In the genomic region with DNA sequence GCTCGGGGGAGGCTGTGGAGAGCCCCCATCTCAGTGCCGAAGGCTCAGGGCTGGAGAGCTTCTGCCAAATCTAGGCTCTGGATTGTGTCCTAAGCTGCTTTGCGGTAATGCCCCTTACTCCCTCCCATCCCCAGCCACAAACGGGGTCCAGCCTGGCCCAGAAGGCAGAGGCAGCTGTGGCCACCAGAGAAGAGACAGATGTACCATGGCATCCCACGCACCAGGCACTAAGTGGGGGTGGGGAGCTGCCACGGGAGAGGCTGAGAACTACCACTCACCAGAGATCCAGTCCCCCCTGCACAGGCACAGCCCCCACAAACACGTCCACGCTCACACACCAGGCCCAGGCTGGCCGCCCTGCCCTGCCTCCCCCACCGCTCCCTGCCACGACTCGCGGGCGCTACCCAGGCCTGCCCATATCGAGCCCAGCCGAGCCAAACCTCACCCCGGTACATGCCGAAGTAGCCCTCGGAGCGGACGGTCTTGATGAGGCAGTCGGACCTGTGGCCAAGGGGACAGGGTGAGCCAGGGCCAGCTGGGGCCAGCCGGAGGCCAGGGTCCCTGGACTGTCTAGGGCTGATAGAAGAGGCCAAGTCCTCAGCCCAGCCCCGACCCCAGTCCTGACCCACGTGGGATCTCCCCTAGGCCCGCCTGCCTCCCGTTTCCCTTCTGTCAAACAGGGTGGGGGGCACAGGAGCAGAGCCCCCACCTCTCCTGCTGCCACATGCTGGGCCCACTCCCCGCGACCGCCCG, we compare ENCODE assay signal across 13 cellular contexts. TPM values are rescaled to one million over a fixed set of nuclear protein-coding genes. Genes with fewer than 3 reads are reported as not detected.
DNase-seq lines count a peak whose midpoint lies in the region; ATAC-seq and TF ChIP-seq lines count a peak whose summit lies in the region.
"Had no signal": no experiment of that assay in that cellular context is flagged by ENCODE, and none has a peak within 500 bp of the region (broad histone marks: within the 10 kb centered on the region; RNA-seq: fewer than 3 reads in every experiment).

No MANE protein-coding gene starts in this region.

- no peaks in the 10 kb centered on the region for H3K9me2 ChIP-seq in OCI-LY7 (ENCODE audit: insufficient read depth, low read length)

- CTCF ChIA-PET in OCI-LY7 (lab: Charles Lee; ENCODE audit: unreplicated experiment), result no interaction called here

- no peak for DNase-seq in T-helper 2 cell treated with Interferon-gamma antibody and Interleukin-4, amounts not matched to agents 5 μg/mL and 100 μg/mL, for 36 hours (ENCODE audit: low spot score)
- DNase-seq in T-helper 2 cell (no peak), OCI-LY7 (ENCODE audit: low spot score) (no peak), DMS79 (lab: John Stamatoyannopoulos, UW) (no peak), foreskin melanocyte (no peak)
- no peak for DNase-seq in central memory CD8-positive, alpha-beta T cell (ENCODE audit: low spot score in 2 of 2)
- DNase-seq: mesendoderm, NCI-H2081 treated with DMSO at 0.1 percent for 48 hours, NCI-H748 treated with DMSO at 0.1 percent for 48 hours had no signal

- POLR2A ChIA-PET in OCI-LY7 (lab: Charles Lee), result no interaction called here

- peaks cover 13% of the 10 kb centered on the region; the same call in 1 of the 2 replicates for H3K79me2 ChIP-seq in OCI-LY7 (ENCODE audit: insufficient read depth, low read depth, low read length)

- no peaks in the 10 kb centered on the region for H3K9me3 Mint-ChIP-seq in T-helper 2 cell treated with Interferon-gamma antibody and Interleukin-4, amounts not matched to agents 5 μg/mL and 100 μg/mL, for 36 hours
- no peaks in the 10 kb centered on the region for H3K9me3 Mint-ChIP-seq in central memory CD8-positive, alpha-beta T cell

- H4K20me1 ChIP-seq in OCI-LY7 (ENCODE audit: insufficient read depth, low read length), result no peaks in the 10 kb centered on the region

- H3K27me3 Mint-ChIP-seq in T-helper 2 cell treated with Interferon-gamma antibody and Interleukin-4, amounts not matched to agents 5 μg/mL and 100 μg/mL, for 36 hours (ENCODE audit: low read depth), result no peaks in the 10 kb centered on the region
- no peaks in the 10 kb centered on the region for H3K27me3 Mint-ChIP-seq in central memory CD8-positive, alpha-beta T cell

- H3K27me3 ChIP-seq in skeletal muscle satellite cell (ENCODE audit: control insufficient read depth, insufficient read depth, low read length), result no peaks in the 10 kb centered on the region

- H3K4me3 ChIP-seq in OCI-LY7 (ENCODE audit: low read depth, low read length, poor library complexity, severe bottlenecking), result no peak overlapping the region
- H3K4me3 ChIP-seq in skeletal muscle satellite cell (ENCODE audit: low read length), result no peak overlapping the region

- peaks cover 12% of the 10 kb centered on the region for H3K4me1 Mint-ChIP-seq in T-helper 2 cell treated with Interferon-gamma antibody and Interleukin-4, amounts not matched to agents 5 μg/mL and 100 μg/mL, for 36 hours (ENCODE audit: low read depth)
- peaks cover 15% of the 10 kb centered on the region for H3K4me1 Mint-ChIP-seq in central memory CD8-positive, alpha-beta T cell

- H3K27ac ChIP-seq in OCI-LY7 (ENCODE audit: low read depth, low read length, poor library complexity, severe bottlenecking), result no peak overlapping the region

- H2AFZ ChIP-seq in OCI-LY7 (ENCODE audit: low read length), result no peak overlapping the region

- H3K4me3 Mint-ChIP-seq in T-helper 2 cell treated with Interferon-gamma antibody and Interleukin-4, amounts not matched to agents 5 μg/mL and 100 μg/mL, for 36 hours, result peak overlapping the region; percentile 45
- H3K4me3 Mint-ChIP-seq in central memory CD8-positive, alpha-beta T cell, result peak overlapping the region; percentile 91

- no peak for ATAC-seq in central memory CD8-positive, alpha-beta T cell (replicated peaks; ENCODE audit: extremely low read depth, poor library complexity, severe bottlenecking)
- no peak for ATAC-seq in GM18867 (IDR thresholded peaks at IDR 0.05; ENCODE audit: unreplicated experiment)

- H3K4me1 ChIP-seq in OCI-LY7 (ENCODE audit: insufficient read depth, low read length, poor library complexity, severe bottlenecking) (peaks cover 28% of the 10 kb centered on the region), skeletal muscle satellite cell (ENCODE audit: control insufficient read depth, insufficient read depth, low read length) (peaks cover 41% of the 10 kb centered on the region)

- no peaks in the 10 kb centered on the region for H3K9me3 ChIP-seq in OCI-LY7 (ENCODE audit: low read length)
- H3K9me3 ChIP-seq in skeletal muscle satellite cell (replicated peaks; ENCODE audit: low read length), result no peaks in the 10 kb centered on the region

- TF ChIP-seq CTCF in OCI-LY7 (conservative IDR thresholded peaks at IDR 0.05; ENCODE audit: low read length), result no peak

- no TSS peak for BruUV-seq in OCI-LY7 (replicated peaks; lab: Mats Ljungman, UMichigan)

- H3K27ac Mint-ChIP-seq in T-helper 2 cell treated with Interferon-gamma antibody and Interleukin-4, amounts not matched to agents 5 μg/mL and 100 μg/mL, for 36 hours, result no peak overlapping the region
- no peak overlapping the region for H3K27ac Mint-ChIP-seq in central memory CD8-positive, alpha-beta T cell (ENCODE audit: low read depth)

- H3K9ac ChIP-seq in skeletal muscle satellite cell (ENCODE audit: low read depth, low read length), result no peak overlapping the region

- H3K36me3 ChIP-seq in OCI-LY7 (ENCODE audit: insufficient read depth, low read length), result peaks cover 25% of the 10 kb centered on the region; the same call in 1 of the 2 replicates
- peaks cover 13% of the 10 kb centered on the region for H3K36me3 ChIP-seq in skeletal muscle satellite cell (ENCODE audit: insufficient read depth, low read length)

- peaks cover 6% of the 10 kb centered on the region for H3K36me3 Mint-ChIP-seq in T-helper 2 cell treated with Interferon-gamma antibody and Interleukin-4, amounts not matched to agents 5 μg/mL and 100 μg/mL, for 36 hours (ENCODE audit: low read depth)
- H3K36me3 Mint-ChIP-seq in central memory CD8-positive, alpha-beta T cell (ENCODE audit: insufficient read depth), result peaks cover 21% of the 10 kb centered on the region

- H3K4me2 ChIP-seq in OCI-LY7 (ENCODE audit: low read length) (peak overlapping the region; percentile 98), skeletal muscle satellite cell (ENCODE audit: low read length) (peak overlapping the region; percentile 90)

- intact Hi-C loops in OCI-LY7 (cut with micrococcal nuclease; ENCODE audit: unreplicated experiment), result no loop called here

RNA-seq across cellular contexts. Expression of a gene that starts 3.9 kb away (rescaled TPM):
- total RNA-seq in OCI-LY7 (2014; rRNA removed; shearing (Covaris generic)), result 22.7 and 30.8 TPM in 2 replicates
- total RNA-seq in OCI-LY7 (2022), result 46.2 and 50.9 TPM in 2 replicates
- 31.2 and 34.1 TPM in 2 replicates for total RNA-seq in skeletal muscle satellite cell (2012; rRNA removed)

RNA-seq across cellular contexts. Expression of a gene that starts 4.3 kb away (rescaled TPM):
- 17.5 and 17.6 TPM in 2 replicates for total RNA-seq in OCI-LY7 (2014; rRNA removed; shearing (Covaris generic))
- 25.6 and 32.5 TPM in 2 replicates for total RNA-seq in OCI-LY7 (2022)
- 0.66 and 2.8 TPM in 2 replicates for total RNA-seq in skeletal muscle satellite cell (2012; rRNA removed)
- total RNA-seq: M059J, omental fat pad had no signal

RNA-seq across cellular contexts. Expression of a gene that starts 10.8 kb away (rescaled TPM):
- total RNA-seq in OCI-LY7 (2014; rRNA removed; shearing (Covaris generic)), result 31.2 and 33.6 TPM in 2 replicates
- total RNA-seq in OCI-LY7 (2022), result 47.7 and 49.1 TPM in 2 replicates
- 5.6 and 7.9 TPM in 2 replicates for total RNA-seq in skeletal muscle satellite cell (2012; rRNA removed)

RNA-seq across cellular contexts. Expression of a gene that starts 15.6 kb away (rescaled TPM):
- total RNA-seq in OCI-LY7 (2014; rRNA removed; shearing (Covaris generic)), result 1,564 and 1,687 TPM in 2 replicates
- total RNA-seq in OCI-LY7 (2022), result 3,121 and 3,147 TPM in 2 replicates
- total RNA-seq in skeletal muscle satellite cell (2012; rRNA removed), result 307 and 365 TPM in 2 replicates

RNA-seq across cellular contexts. Expression of a gene that starts 16.9 kb away (rescaled TPM):
- total RNA-seq in OCI-LY7 (2014; rRNA removed; shearing (Covaris generic)), result 73.3 and 109 TPM in 2 replicates
- total RNA-seq in OCI-LY7 (2022), result 117 and 141 TPM in 2 replicates
- total RNA-seq in skeletal muscle satellite cell (2012; rRNA removed), result 44.1 and 52.2 TPM in 2 replicates
